ENCODE assay signal across 1 cellular context in genomic region chr1:67896826-67897225, GRCh38.
TF ChIP-seq lines count a peak whose summit lies in the region.

No MANE protein-coding gene starts in this region.

TF ChIP-seq in GM23338, 12 proteins besides CTCF, POLR2A, EP300 and RAD21:
- TF ChIP-seq ZNF462 (CRISPR knock-in tag; IDR thresholded peaks at IDR 0.05): no peak
- no peak for TF ChIP-seq POLR2AphosphoS5 (IDR thresholded peaks at IDR 0.05; ENCODE audit: low read depth)
- no peak for TF ChIP-seq NANOG (IDR thresholded peaks at IDR 0.05; ENCODE audit: borderline replicate concordance)
- TF ChIP-seq ZNF114 (CRISPR knock-in tag; IDR thresholded peaks at IDR 0.05): no peak
